ENCODE assay signal across 8 cellular contexts in the genomic region with DNA sequence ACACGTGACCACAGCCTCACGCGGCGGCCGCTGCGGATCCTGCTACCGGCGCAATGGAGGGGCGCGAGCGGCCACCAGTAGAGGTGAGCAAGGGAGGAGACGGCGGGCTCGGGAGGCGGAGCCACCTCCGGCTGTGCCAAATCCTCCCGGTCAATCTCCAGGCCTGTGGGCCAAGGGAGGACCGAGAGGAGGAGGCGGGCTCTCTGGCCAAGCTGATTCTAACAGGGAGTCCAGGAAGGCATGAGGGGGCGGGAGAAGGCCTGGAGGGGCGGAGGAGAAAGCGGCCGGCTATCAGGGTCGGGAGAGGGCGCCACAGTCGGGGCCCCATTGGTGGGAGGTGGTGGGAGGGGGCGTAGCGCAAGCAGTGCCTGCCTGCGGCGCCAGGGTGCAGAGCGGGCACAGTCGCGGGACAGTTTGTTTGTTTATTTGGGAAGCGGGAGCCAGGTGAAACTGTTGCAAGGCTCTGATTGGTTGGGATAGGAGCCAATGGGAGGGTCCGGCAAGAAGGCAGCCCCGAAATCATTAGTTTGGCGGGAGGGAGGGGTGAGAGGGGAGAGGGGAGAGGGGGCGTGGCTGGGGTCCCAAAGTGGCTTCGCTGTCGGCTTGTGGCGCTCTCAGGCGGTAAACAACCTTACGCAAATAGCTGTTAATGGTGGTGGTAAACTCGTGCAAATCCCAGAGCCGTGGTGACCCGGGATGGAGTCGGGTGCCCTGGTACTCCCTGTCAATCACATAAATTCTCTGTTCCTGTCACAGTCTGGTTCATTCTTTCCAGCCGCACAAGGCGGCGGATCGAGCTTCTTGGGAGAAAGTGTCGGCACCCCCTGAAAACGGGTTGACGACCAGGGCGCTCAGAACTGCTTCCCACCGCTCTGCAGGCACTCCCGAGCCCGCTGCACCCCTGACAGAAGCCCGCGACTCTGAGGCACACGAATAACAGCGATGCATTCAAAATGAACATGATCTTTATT. TPM values are rescaled to one million over a fixed set of nuclear protein-coding genes. Genes with fewer than 3 reads are reported as not detected.
DNase-seq lines count a peak whose midpoint lies in the region; ATAC-seq and TF ChIP-seq lines count a peak whose summit lies in the region.

A gene (minus strand): TSS at position 55 of the 971 bp plus-strand sequence.

- no peaks in the 10 kb centered on the region for H3K9me3 ChIP-seq in SJCRH30 (replicated peaks)

- no peak within 1 kb of the TSS for H3K27ac Mint-ChIP-seq in Calu3 (ENCODE audit: unreplicated experiment)
- no peak within 1 kb of the TSS for H3K27ac Mint-ChIP-seq in naive thymus-derived CD8-positive, alpha-beta T cell

- H3K4me3 ChIP-seq in SJCRH30: no peak within 1 kb of the TSS

- H3K9me3 Mint-ChIP-seq in Calu3 (ENCODE audit: low read depth, unreplicated experiment): no peaks in the 10 kb centered on the region
- H3K9me3 Mint-ChIP-seq in naive thymus-derived CD8-positive, alpha-beta T cell: peaks cover 0 to 14% (median 0%) of the 10 kb centered on the region in 9 donors

- H3K4me3 Mint-ChIP-seq in Calu3 (ENCODE audit: low read depth, unreplicated experiment): peak within 1 kb of the TSS; percentile 69
- H3K4me3 Mint-ChIP-seq in naive thymus-derived CD8-positive, alpha-beta T cell: peak within 1 kb of the TSS in 7 of 10 donors; percentile 11 to 71 (median 50)

- H3K27me3 Mint-ChIP-seq in Calu3 (ENCODE audit: unreplicated experiment): peaks cover 71% of the 10 kb centered on the region
- H3K27me3 Mint-ChIP-seq in naive thymus-derived CD8-positive, alpha-beta T cell: peaks cover 0 to 38% (median 27%) of the 10 kb centered on the region in 5 donors

- BruUV-seq in Calu3 (replicated peaks; lab: Mats Ljungman, UMichigan): no TSS peak

- no peak for ATAC-seq in naive thymus-derived CD8-positive, alpha-beta T cell
- no peak for ATAC-seq in HG03135 (IDR thresholded peaks at IDR 0.05; ENCODE audit: unreplicated experiment)
- ATAC-seq in GM21390 (IDR thresholded peaks at IDR 0.05; ENCODE audit: unreplicated experiment): no peak

- no peaks in the 10 kb centered on the region for H3K36me3 ChIP-seq in SJCRH30

- CTCF ChIA-PET in Calu3 (lab: Charles Lee): no interaction called here

- no peak for TF ChIP-seq CTCF in Calu3 (IDR thresholded peaks at IDR 0.05; ENCODE audit: unreplicated experiment)

- H3K4me1 ChIP-seq in SJCRH30: no peaks in the 10 kb centered on the region

- H3K27me3 ChIP-seq in SJCRH30: no peaks in the 10 kb centered on the region

- POLR2A ChIA-PET in naive thymus-derived CD8-positive, alpha-beta T cell (lab: Charles Lee): no interaction called here

- intact Hi-C loops in Calu3 (cut with micrococcal nuclease; ENCODE audit: unreplicated experiment): no loop called here

- no peak within 1 kb of the TSS for H3K27ac ChIP-seq in SJCRH30

- peak; percentile 19 for DNase-seq in Calu3
- peak; percentile 10 for DNase-seq in M059J (ENCODE audit: low read depth)
- peak; percentile 93 for DNase-seq in ecto neural progenitor cell (ENCODE audit: low spot score)
- DNase-seq in naive thymus-derived CD8-positive, alpha-beta T cell: peak in 1 of 10 donors; percentile 50
- no peak for DNase-seq in SJCRH30
- DNase-seq in mucosa of gallbladder (ENCODE audit: low spot score): no peak

- no peaks in the 10 kb centered on the region for H3K36me3 Mint-ChIP-seq in Calu3 (ENCODE audit: insufficient read depth, unreplicated experiment)
- H3K36me3 Mint-ChIP-seq in naive thymus-derived CD8-positive, alpha-beta T cell: no peaks in the 10 kb centered on the region

- H3K4me1 Mint-ChIP-seq in Calu3 (ENCODE audit: low read depth, unreplicated experiment): no peaks in the 10 kb centered on the region
- no peaks in the 10 kb centered on the region for H3K4me1 Mint-ChIP-seq in naive thymus-derived CD8-positive, alpha-beta T cell

RNA-seq across cellular contexts. Expression of the gene that starts here (rescaled TPM):
- total RNA-seq in Calu3 (2022): 0.10 TPM in 1 of 2 replicates, not detected in the other
- not detected in 2 replicates for total RNA-seq in M059J (2014; rRNA removed; shearing (Covaris generic))
- total RNA-seq in naive thymus-derived CD8-positive, alpha-beta T cell: not detected
- polyA plus RNA-seq in naive thymus-derived CD8-positive, alpha-beta T cell: not detected
- total RNA-seq in SJCRH30 (2014; rRNA removed; shearing (Covaris generic)): not detected in 2 replicates
- total RNA-seq in mucosa of gallbladder: not detected

Comparison
In these comparisons a context has a peak if more than half of its experiments do, and no peak if none do; other contexts are left out.
1. Peak in DNase-seq in Calu3; RNA of the gene not detected or under 1 TPM.
2. Peak in DNase-seq in M059J; RNA of the gene not detected or under 1 TPM.